In the genomic region with DNA sequence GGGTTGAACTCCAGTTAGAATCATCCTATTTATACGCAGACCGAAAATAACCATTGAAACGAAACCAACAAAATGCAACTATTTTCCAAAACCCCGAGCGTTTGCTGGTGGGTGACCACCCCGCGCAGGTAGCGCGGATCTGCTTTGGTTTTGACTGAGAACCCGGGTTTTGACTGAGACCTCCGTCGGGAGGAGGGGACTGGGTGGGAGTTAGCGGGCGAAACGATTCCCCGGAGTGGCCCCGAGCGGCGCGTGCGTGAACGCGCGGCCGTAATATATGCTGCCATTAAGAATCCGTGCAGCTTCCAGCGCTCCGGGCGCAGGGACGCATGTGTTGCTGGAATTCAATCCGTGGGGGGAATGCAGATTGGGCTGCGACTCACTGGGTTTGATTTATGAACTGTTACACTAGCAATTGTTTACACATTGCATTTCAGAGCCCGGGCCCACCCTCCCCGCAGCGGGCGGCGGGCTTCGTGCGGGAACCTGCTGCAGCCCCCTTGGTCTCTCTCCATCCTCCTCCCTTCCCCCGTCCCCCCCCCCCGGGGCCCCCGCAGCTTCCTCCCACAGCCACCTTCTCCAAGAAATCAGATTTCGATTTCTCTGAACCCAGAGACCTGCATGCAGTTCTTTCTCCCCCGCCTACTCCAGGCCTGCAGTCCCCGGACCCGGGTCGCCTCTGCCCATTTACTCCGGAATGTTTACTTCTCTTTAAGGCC, we compare ENCODE assay signal across 8 cellular contexts. TPM values are rescaled to one million over a fixed set of nuclear protein-coding genes. Genes with fewer than 3 reads are reported as not detected.
DNase-seq lines count a peak whose midpoint lies in the region; ATAC-seq and TF ChIP-seq lines count a peak whose summit lies in the region.

No MANE protein-coding gene starts in this region.

- H3K36me3 ChIP-seq in DOHH2 (ENCODE audit: control insufficient read depth, low read length) = no peaks in the 10 kb centered on the region
- H3K36me3 ChIP-seq in iPS-18a (ENCODE audit: control insufficient read depth, low read depth, low read length) = no peaks in the 10 kb centered on the region
- no peaks in the 10 kb centered on the region for H3K36me3 ChIP-seq in spleen

- H3K4me3 ChIP-seq in DOHH2 (ENCODE audit: low read length) = peak overlapping the region; percentile 63
- H3K4me3 ChIP-seq in iPS-18a (ENCODE audit: low read length) = peak overlapping the region; percentile 72
- peak overlapping the region; percentile 46 to 79 (median 56) for H3K4me3 ChIP-seq in spleen

- H3K27ac ChIP-seq in DOHH2 (ENCODE audit: low read depth, low read length) (no peak overlapping the region), iPS-18a (ENCODE audit: low read length) (no peak overlapping the region), spleen (peak overlapping the region; percentile 58 to 88 (median 78))

- H3F3A ChIP-seq in DOHH2 (ENCODE audit: control insufficient read depth, insufficient read depth) = peaks cover 6% of the 10 kb centered on the region; the same call in 1 of the 2 replicates

- H3K4me1 ChIP-seq in DOHH2 (ENCODE audit: control insufficient read depth, low read length) (peaks cover 15% of the 10 kb centered on the region), iPS-18a (ENCODE audit: control insufficient read depth, low read depth, low read length) (peaks cover 37% of the 10 kb centered on the region), spleen (peaks cover 26 to 77% (median 51%) of the 10 kb centered on the region in 6 donors)

- H3K9ac ChIP-seq in iPS-18a (ENCODE audit: low read length) = no peak overlapping the region

- no peaks in the 10 kb centered on the region for H3K79me2 ChIP-seq in DOHH2 (ENCODE audit: control insufficient read depth, low read length)

- H3K4me1 Mint-ChIP-seq in activated naive CD8-positive, alpha-beta T cell treated with anti-CD3 and anti-CD28 coated beads, Interleukin-2, amount 10 ng/mL, durations not matched to agents 7 days and 5 days = peaks cover 58% of the 10 kb centered on the region

- POLR2A ChIA-PET in activated naive CD8-positive, alpha-beta T cell treated with anti-CD3 and anti-CD28 coated beads, Interleukin-2, amount 10 ng/mL, durations not matched to agents 7 days and 5 days (lab: Charles Lee) = interaction anchor here (1.2 to 2.4 kb wide), 3 partner anchors 11 to 184 kb away, joined by 4 to 22 read pairs (median 15); partner anchors contain the start of gene NRN1

- no peak for TF ChIP-seq CTCF in DOHH2 (IDR thresholded peaks at IDR 0.05; ENCODE audit: low read depth, low read length, poor library complexity, severe bottlenecking)
- no peak for TF ChIP-seq CTCF in spleen (IDR thresholded peaks at IDR 0.05 in 8 of 11, conservative IDR thresholded peaks at IDR 0.05 in 3 of 11)

- no peaks in the 10 kb centered on the region for H4K20me1 ChIP-seq in DOHH2 (ENCODE audit: control insufficient read depth, insufficient read depth, low read depth, low read length)

- H3K27ac Mint-ChIP-seq in activated naive CD8-positive, alpha-beta T cell treated with anti-CD3 and anti-CD28 coated beads, Interleukin-2, amount 10 ng/mL, durations not matched to agents 7 days and 5 days = peak overlapping the region; percentile 84

- no peak for TF ChIP-seq POLR2A in spleen (IDR thresholded peaks at IDR 0.05)

- ATAC-seq in activated naive CD8-positive, alpha-beta T cell treated with anti-CD3 and anti-CD28 coated beads, Interleukin-2, amount 10 ng/mL, durations not matched to agents 7 days and 5 days (ENCODE audit: low read depth) = peak; percentile 34
- ATAC-seq in HG03469 (IDR thresholded peaks at IDR 0.05; ENCODE audit: unreplicated experiment) (no peak), GM18519 (IDR thresholded peaks at IDR 0.05; ENCODE audit: low FRiP score, unreplicated experiment) (no peak), GM19463 (IDR thresholded peaks at IDR 0.05; ENCODE audit: unreplicated experiment) (no peak)

- no peaks in the 10 kb centered on the region for H3K9me3 ChIP-seq in DOHH2 (ENCODE audit: control insufficient read depth, insufficient read depth, low read length)
- H3K9me3 ChIP-seq in iPS-18a (ENCODE audit: control insufficient read depth, low read depth, low read length) = no peaks in the 10 kb centered on the region
- H3K9me3 ChIP-seq in spleen = peaks cover 0 to 25% (median 3%) of the 10 kb centered on the region in 8 donors

- H3K36me3 Mint-ChIP-seq in activated naive CD8-positive, alpha-beta T cell treated with anti-CD3 and anti-CD28 coated beads, Interleukin-2, amount 10 ng/mL, durations not matched to agents 7 days and 5 days = peaks cover 31% of the 10 kb centered on the region

- peaks cover 72% of the 10 kb centered on the region for H3K27me3 Mint-ChIP-seq in activated naive CD8-positive, alpha-beta T cell treated with anti-CD3 and anti-CD28 coated beads, Interleukin-2, amount 10 ng/mL, durations not matched to agents 7 days and 5 days

- intact Hi-C loops in spleen (cut with DNase I; ENCODE audit: low total_unique reads) = no loop called here

- H3K4me2 ChIP-seq in DOHH2 (ENCODE audit: low read length) = peak overlapping the region; percentile 50

- 1 to 5% (median 3%) methylated on average over 48 of the region's 48 CpGs for WGBS in spleen, 5 donors

- H3K9me2 ChIP-seq in DOHH2 (replicated peaks; ENCODE audit: control insufficient read depth, low read length) = no peaks in the 10 kb centered on the region

- H3K4me3 Mint-ChIP-seq in activated naive CD8-positive, alpha-beta T cell treated with anti-CD3 and anti-CD28 coated beads, Interleukin-2, amount 10 ng/mL, durations not matched to agents 7 days and 5 days = peak overlapping the region; percentile 91

- DNase-seq in LoVo (ENCODE audit: low spot score) = peak; percentile 61
- peak; percentile 67 for DNase-seq in activated naive CD8-positive, alpha-beta T cell treated with anti-CD3 and anti-CD28 coated beads, Interleukin-2, amount 10 ng/mL, durations not matched to agents 7 days and 5 days
- no peak for DNase-seq in spleen

- peaks cover 4% of the 10 kb centered on the region for H3K9me3 Mint-ChIP-seq in activated naive CD8-positive, alpha-beta T cell treated with anti-CD3 and anti-CD28 coated beads, Interleukin-2, amount 10 ng/mL, durations not matched to agents 7 days and 5 days

- H3K27me3 ChIP-seq in DOHH2 (ENCODE audit: control insufficient read depth, low read length) = peaks cover 67% of the 10 kb centered on the region
- H3K27me3 ChIP-seq in iPS-18a (ENCODE audit: control insufficient read depth, insufficient read depth, low read length) = peaks cover 100% of the 10 kb centered on the region
- peaks cover 7 to 98% (median 95%) of the 10 kb centered on the region in 7 donors for H3K27me3 ChIP-seq in spleen (replicated peaks in 1 of 7)

RNA-seq across cellular contexts. Expression of gene NRN1, which starts 9.9 kb away (rescaled TPM):
- total RNA-seq in activated naive CD8-positive, alpha-beta T cell treated with anti-CD3 and anti-CD28 coated beads, Interleukin-2, amount 10 ng/mL, durations not matched to agents 7 days and 5 days = 10 to 100 TPM; 49.8 to 54.8 TPM
- 10 to 100 TPM; 15.4 to 28.5 (median 21.2) TPM for total RNA-seq in spleen
- polyA plus RNA-seq in spleen = 10 to 100 TPM in 1 of 3 donors, 1 to 10 TPM in 2; 6.9 to 16.2 (median 8.7) TPM

Comparison
In these comparisons a context has a peak if more than half of its experiments do, and no peak if none do; other contexts are left out.
1. H3K27ac ChIP-seq: peak in spleen (8 of 8); none in DOHH2 (single experiment) and iPS-18a (single experiment).
2. Peak in every context shown above with its lines, with median percentiles within 50 percentile points of each other: H3K4me3 ChIP-seq.